2 cellular contexts compared by ENCODE assay signal in genomic region chr12:54412348-54412747, GRCh38.
TF ChIP-seq lines count a peak whose summit lies in the region.

No MANE protein-coding gene starts in this region.

TF ChIP-seq in liver, 16 proteins besides CTCF, POLR2A, EP300 and RAD21:
- TF ChIP-seq HNF4G (IDR thresholded peaks at IDR 0.05) (no peak), EGR1 (IDR thresholded peaks at IDR 0.05; ENCODE audit: low read depth in 2 of 2) (no peak), HNF4A (conservative IDR thresholded peaks at IDR 0.05) (no peak), FOXA2 (IDR thresholded peaks at IDR 0.05) (no peak), ATF3 (IDR thresholded peaks at IDR 0.05) (no peak), YY1 (IDR thresholded peaks at IDR 0.05) (no peak), GABPA (IDR thresholded peaks at IDR 0.05 in 1 of 2, conservative IDR thresholded peaks at IDR 0.05 in 1 of 2) (no peak)
- TF ChIP-seq, protein P1, sequence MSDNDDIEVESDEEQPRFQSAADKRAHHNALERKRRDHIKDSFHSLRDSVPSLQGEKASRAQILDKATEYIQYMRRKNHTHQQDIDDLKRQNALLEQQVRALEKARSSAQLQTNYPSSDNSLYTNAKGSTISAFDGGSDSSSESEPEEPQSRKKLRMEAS (IDR thresholded peaks at IDR 0.05), result no peak
TF ChIP-seq in liver: peak in this region for 0.

TF ChIP-seq in HepG2, 621 proteins besides CTCF, POLR2A, EP300 and RAD21:
- TF ChIP-seq ZNF160 (CRISPR knock-in tag; IDR thresholded peaks at IDR 0.05) (no peak), ZNF20 (CRISPR knock-in tag; IDR thresholded peaks at IDR 0.05) (no peak), JUN (CRISPR knock-in tag; IDR thresholded peaks at IDR 0.05) (no peak), ZBTB25 (CRISPR knock-in tag; IDR thresholded peaks at IDR 0.05) (no peak), ZNF557 (CRISPR knock-in tag; IDR thresholded peaks at IDR 0.05) (no peak), SRSF9 (IDR thresholded peaks at IDR 0.05; ENCODE audit: borderline replicate concordance, insufficient read depth, low read depth, low read length, poor library complexity, severe bottlenecking) (no peak), ZNF44 (CRISPR knock-in tag; IDR thresholded peaks at IDR 0.05) (no peak), HMGXB4 (CRISPR knock-in tag; IDR thresholded peaks at IDR 0.05; ENCODE audit: borderline replicate concordance in 1 of 2, low read depth in 1 of 2) (no peak), ZNF136 (CRISPR knock-in tag; IDR thresholded peaks at IDR 0.05; ENCODE audit: low read depth) (no peak), NR2F1 (CRISPR knock-in tag; IDR thresholded peaks at IDR 0.05) (no peak), ZMYM2 (CRISPR knock-in tag; IDR thresholded peaks at IDR 0.05) (no peak), BHLHE40 (IDR thresholded peaks at IDR 0.05; ENCODE audit: low read length) (no peak)
- TF ChIP-seq, protein P2, sequence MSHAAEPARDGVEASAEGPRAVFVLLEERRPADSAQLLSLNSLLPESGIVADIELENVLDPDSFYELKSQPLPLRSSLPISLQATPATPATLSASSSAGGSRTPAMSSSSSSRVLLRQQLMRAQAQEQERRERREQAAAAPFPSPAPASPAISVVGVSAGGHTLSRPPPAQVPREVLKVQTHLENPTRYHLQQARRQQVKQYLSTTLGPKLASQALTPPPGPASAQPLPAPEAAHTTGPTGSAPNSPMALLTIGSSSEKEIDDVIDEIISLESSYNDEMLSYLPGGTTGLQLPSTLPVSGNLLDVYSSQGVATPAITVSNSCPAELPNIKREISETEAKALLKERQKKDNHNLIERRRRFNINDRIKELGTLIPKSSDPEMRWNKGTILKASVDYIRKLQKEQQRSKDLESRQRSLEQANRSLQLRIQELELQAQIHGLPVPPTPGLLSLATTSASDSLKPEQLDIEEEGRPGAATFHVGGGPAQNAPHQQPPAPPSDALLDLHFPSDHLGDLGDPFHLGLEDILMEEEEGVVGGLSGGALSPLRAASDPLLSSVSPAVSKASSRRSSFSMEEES (CRISPR knock-in tag; IDR thresholded peaks at IDR 0.05), result no peak
TF ChIP-seq in HepG2: peak in this region for 0.
